8 cellular contexts compared by ENCODE assay signal in the genomic region with DNA sequence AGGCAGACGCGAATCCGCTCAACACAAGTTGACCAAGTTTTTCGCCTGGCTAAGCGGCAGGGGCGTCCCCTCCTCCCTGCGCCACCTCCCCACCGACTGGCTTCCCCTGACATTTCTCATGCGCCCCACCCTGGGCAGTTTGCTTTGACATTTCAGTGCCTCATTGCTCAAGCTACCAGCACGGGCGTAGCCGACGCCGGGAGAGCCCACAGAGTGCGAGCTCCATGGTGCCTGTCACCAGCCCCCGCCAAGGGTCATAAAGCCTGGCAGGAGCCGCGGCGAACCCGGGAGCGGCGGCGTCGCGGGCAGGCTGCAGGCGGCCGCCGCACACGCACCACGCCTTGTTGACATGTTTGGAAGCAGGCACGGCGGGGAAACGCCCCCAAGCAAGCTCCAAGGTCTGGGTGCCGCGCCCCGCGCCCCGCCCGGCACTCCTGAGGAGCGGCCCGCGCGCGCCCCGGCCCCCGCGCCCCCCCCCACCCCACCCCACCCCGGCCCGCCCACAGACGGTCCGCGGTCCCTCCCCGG. TPM values are rescaled to one million over a fixed set of nuclear protein-coding genes. Genes with fewer than 3 reads are reported as not detected.
DNase-seq lines count a peak whose midpoint lies in the region; ATAC-seq and TF ChIP-seq lines count a peak whose summit lies in the region.

No MANE protein-coding gene starts in this region.

- ATAC-seq in GM21447 (IDR thresholded peaks at IDR 0.05; ENCODE audit: unreplicated experiment) (peak; percentile 58), gastroesophageal sphincter (peak; percentile 79)

- TF ChIP-seq POLR2A in gastroesophageal sphincter (IDR thresholded peaks at IDR 0.05), result peak in 1 of 2 donors; percentile 17
- no peak for TF ChIP-seq POLR2A in testis (IDR thresholded peaks at IDR 0.05)

- intact Hi-C loops in testis (cut with DNase I; ENCODE audit: low total_unique reads), result no loop called here

- H3K4me3 ChIP-seq in HUES64 (ENCODE audit: low read length) (peak overlapping the region; percentile 78), gastroesophageal sphincter (peak overlapping the region; percentile 72 to 88), testis (peak overlapping the region; percentile 98 to 99)

- H3K9me3 ChIP-seq in HUES64 (ENCODE audit: insufficient read depth, low read depth, low read length) (no peaks in the 10 kb centered on the region), gastroesophageal sphincter (no peaks in the 10 kb centered on the region), testis (no peaks in the 10 kb centered on the region)

- TF ChIP-seq EP300 in gastroesophageal sphincter (IDR thresholded peaks at IDR 0.05), result no peak

- H3K4me1 ChIP-seq in HUES64 (ENCODE audit: insufficient read depth, low read length), result peaks cover 10% of the 10 kb centered on the region; the same call in 1 of the 2 replicates
- H3K4me1 ChIP-seq in gastroesophageal sphincter, result peaks cover 10 to 51% (median 15%) of the 10 kb centered on the region in 3 donors
- peaks cover 31% of the 10 kb centered on the region for H3K4me1 ChIP-seq in testis

- H3K36me3 ChIP-seq in HUES64 (ENCODE audit: insufficient read depth, low read length), result peaks cover 6% of the 10 kb centered on the region; the same call in 1 of the 2 replicates
- no peaks in the 10 kb centered on the region for H3K36me3 ChIP-seq in gastroesophageal sphincter
- H3K36me3 ChIP-seq in testis (ENCODE audit: low read depth, missing control alignments), result no peaks in the 10 kb centered on the region

- DNase-seq in DMS153 (lab: John Stamatoyannopoulos, UW) (peak; percentile 43), SIG-M5 (lab: John Stamatoyannopoulos, UW) (peak; percentile 50), occipital lobe (lab: John Stamatoyannopoulos, UW) (peak; percentile 56), testis (peak; percentile 91)
- peak; percentile 49 for DNase-seq in activated gamma-delta T cell treated with anti-CD3 and anti-CD28 coated beads, Interleukin-2, amount 50 U/mL, for 16 hours (ENCODE audit: low read depth)

- TF ChIP-seq CTCF in gastroesophageal sphincter (IDR thresholded peaks at IDR 0.05) (peak in 1 of 4 experiments; percentile 17), testis (IDR thresholded peaks at IDR 0.05) (no peak)

- H3K27ac ChIP-seq in HUES64 (ENCODE audit: low read depth, low read length) (peak overlapping the region; percentile 96; the same call in 1 of the 2 replicates), gastroesophageal sphincter (peak overlapping the region; percentile 87 to 100 (median 100)), testis (peak overlapping the region; percentile 97 to 100)

- H3K27me3 ChIP-seq in HUES64 (ENCODE audit: insufficient read depth, low read length) (no peaks in the 10 kb centered on the region), gastroesophageal sphincter (no peaks in the 10 kb centered on the region), testis (no peaks in the 10 kb centered on the region)

- WGBS in HUES64, result under 1% methylated on average over 37 of the region's 53 CpGs
- 0% methylated on average over 6 to 7 of the region's 53 CpGs for WGBS in gastroesophageal sphincter (ENCODE audit: low coverage in 1 of 2), 2 donors
- 0% methylated on average over 9 to 50 of the region's 53 CpGs for WGBS in testis, 2 donors

- H3K9ac ChIP-seq in HUES64 (ENCODE audit: low read depth, low read length), result peak overlapping the region; percentile 93

RNA-seq across cellular contexts. Expression of gene FBXL3, which starts 0.6 kb away (rescaled TPM):
- polyA plus RNA-seq in HUES64 (2013, experiment 1 of 2), result 12.1 TPM
- polyA plus RNA-seq in HUES64 (2013, experiment 2 of 2), result 14.6 TPM
- total RNA-seq in gastroesophageal sphincter (100 to 1,000 TPM in 1 of 4 donors, 10 to 100 TPM in 3; 76.5 to 114 (median 87.0) TPM), occipital lobe (140 TPM), testis (100 to 1,000 TPM in 1 of 2 donors, 10 to 100 TPM in 1; 84.0 to 111 TPM)
- 51.0 TPM for polyA plus RNA-seq in testis (ENCODE audit: insufficient read depth, low read depth, low replicate concordance)

RNA-seq across cellular contexts. Expression of gene CLN5, which starts 34.4 kb away (rescaled TPM):
- polyA plus RNA-seq in HUES64 (2013, experiment 1 of 2), result 7.2 TPM
- 9.7 TPM for polyA plus RNA-seq in HUES64 (2013, experiment 2 of 2)
- total RNA-seq in gastroesophageal sphincter (10 to 100 TPM; 20.2 to 39.7 (median 27.0) TPM), occipital lobe (27.8 TPM), testis (10 to 100 TPM; 28.1 to 39.2 TPM)
- polyA plus RNA-seq in testis (ENCODE audit: insufficient read depth, low read depth, low replicate concordance), result 30.5 TPM

Comparison
In these comparisons a context has a peak if more than half of its experiments do, and no peak if none do; other contexts are left out.
1. Peak in every context shown above with its lines: DNase-seq, ATAC-seq, H3K4me3 ChIP-seq and H3K27ac ChIP-seq.